Comparison of ENCODE assay signal across 7 cellular contexts in the genomic region with DNA sequence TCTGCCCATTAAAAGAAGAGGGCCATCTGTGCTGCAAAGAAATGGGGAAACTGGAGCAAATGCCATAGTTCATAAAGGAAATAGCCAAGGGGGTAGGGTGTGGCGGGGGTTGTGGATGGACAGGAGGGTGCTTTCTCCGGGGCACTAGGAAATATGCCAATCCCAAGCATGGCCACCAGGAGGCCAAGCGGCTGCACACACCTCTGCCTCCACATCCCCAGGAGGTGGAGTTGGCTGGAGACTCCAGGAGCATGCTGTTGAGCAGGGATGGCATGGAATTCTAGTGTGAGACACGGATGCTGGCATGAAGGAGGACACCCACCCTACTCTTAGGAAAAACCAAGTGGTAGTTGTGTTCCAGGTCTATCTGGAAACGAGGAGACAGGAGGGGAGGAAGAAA. TPM values are rescaled to one million over a fixed set of nuclear protein-coding genes. Genes with fewer than 3 reads are reported as not detected.
DNase-seq lines count a peak whose midpoint lies in the region; ATAC-seq and TF ChIP-seq lines count a peak whose summit lies in the region.

No MANE protein-coding gene starts in this region.

- H3K4me3 Mint-ChIP-seq in stimulated activated effector memory CD8-positive, alpha-beta T cell treated with anti-CD3 and anti-CD28 coated beads, Interleukin-12 subunit alpha, Interleukin-12 subunit beta, amount 100 ng/mL, for 72 hours: no peak overlapping the region

- peak; percentile 17 to 32 for ATAC-seq in left cardiac atrium
- peak; percentile 62 for ATAC-seq in stimulated activated effector memory CD8-positive, alpha-beta T cell treated with anti-CD3 and anti-CD28 coated beads, Interleukin-12 subunit alpha, Interleukin-12 subunit beta, amount 100 ng/mL, for 72 hours

- peaks cover 10% of the 10 kb centered on the region for H3K4me1 Mint-ChIP-seq in stimulated activated effector memory CD8-positive, alpha-beta T cell treated with anti-CD3 and anti-CD28 coated beads, Interleukin-12 subunit alpha, Interleukin-12 subunit beta, amount 100 ng/mL, for 72 hours

- no peaks in the 10 kb centered on the region for H3K9me3 Mint-ChIP-seq in stimulated activated effector memory CD8-positive, alpha-beta T cell treated with anti-CD3 and anti-CD28 coated beads, Interleukin-12 subunit alpha, Interleukin-12 subunit beta, amount 100 ng/mL, for 72 hours

- TF ChIP-seq CTCF in GM10266 (IDR thresholded peaks at IDR 0.05; ENCODE audit: control insufficient read depth, insufficient read depth, low read depth, missing control alignments): peak; percentile 51

- no peaks in the 10 kb centered on the region for H3K36me3 Mint-ChIP-seq in stimulated activated effector memory CD8-positive, alpha-beta T cell treated with anti-CD3 and anti-CD28 coated beads, Interleukin-12 subunit alpha, Interleukin-12 subunit beta, amount 100 ng/mL, for 72 hours

- DNase-seq in GM10266 (ENCODE audit: extremely low spot score) (peak; percentile 30), M059J (ENCODE audit: low read depth) (peak; percentile 40), left cardiac atrium (peak; percentile 37), amniotic stem cell (lab: John Stamatoyannopoulos, UW) (no peak), kidney glomerular epithelial cell (lab: John Stamatoyannopoulos, UW) (no peak)
- peak; percentile 59 for DNase-seq in activated CD8-positive, alpha-beta memory T cell treated with anti-CD3 and anti-CD28 coated beads, Interleukin-2, amount 50 U/mL, for 48 hours
- peak; percentile 11 to 55 for DNase-seq in stimulated activated effector memory CD8-positive, alpha-beta T cell treated with anti-CD3 and anti-CD28 coated beads, Interleukin-12 subunit alpha, Interleukin-12 subunit beta, amount 100 ng/mL, for 72 hours (ENCODE audit: low spot score in 2 of 2)

- intact Hi-C loops in left cardiac atrium (cut with DNase I): no loop called here

- H3K27ac Mint-ChIP-seq in stimulated activated effector memory CD8-positive, alpha-beta T cell treated with anti-CD3 and anti-CD28 coated beads, Interleukin-12 subunit alpha, Interleukin-12 subunit beta, amount 100 ng/mL, for 72 hours: no peak overlapping the region

RNA-seq across cellular contexts. Expression of gene NID2, which starts 25.2 kb away (rescaled TPM):
- total RNA-seq in M059J (2014; rRNA removed; shearing (Covaris generic)): 69.9 and 72.7 TPM in 2 replicates
- 10 to 100 TPM; 29.4 to 42.1 TPM for total RNA-seq in left cardiac atrium

RNA-seq across cellular contexts. Expression of gene RTRAF, which starts 54.3 kb away (rescaled TPM):
- 146 and 189 TPM in 2 replicates for total RNA-seq in M059J (2014; rRNA removed; shearing (Covaris generic))
- total RNA-seq in left cardiac atrium: 100 to 1,000 TPM; 172 to 187 TPM

Comparison
In these comparisons a context has a peak if more than half of its experiments do, and no peak if none do; other contexts are left out.
1. DNase-seq: peak in GM10266 (single experiment), M059J (single experiment), activated CD8-positive, alpha-beta memory T cell treated with anti-CD3 and anti-CD28 coated beads, Interleukin-2, amount 50 U/mL, for 48 hours (single experiment), left cardiac atrium (single experiment) and stimulated activated effector memory CD8-positive, alpha-beta T cell treated with anti-CD3 and anti-CD28 coated beads, Interleukin-12 subunit alpha, Interleukin-12 subunit beta, amount 100 ng/mL, for 72 hours (2 of 2); none in amniotic stem cell (single experiment) and kidney glomerular epithelial cell (single experiment).